Comparison of ENCODE assay signal across 9 cellular contexts in the genomic region with DNA sequence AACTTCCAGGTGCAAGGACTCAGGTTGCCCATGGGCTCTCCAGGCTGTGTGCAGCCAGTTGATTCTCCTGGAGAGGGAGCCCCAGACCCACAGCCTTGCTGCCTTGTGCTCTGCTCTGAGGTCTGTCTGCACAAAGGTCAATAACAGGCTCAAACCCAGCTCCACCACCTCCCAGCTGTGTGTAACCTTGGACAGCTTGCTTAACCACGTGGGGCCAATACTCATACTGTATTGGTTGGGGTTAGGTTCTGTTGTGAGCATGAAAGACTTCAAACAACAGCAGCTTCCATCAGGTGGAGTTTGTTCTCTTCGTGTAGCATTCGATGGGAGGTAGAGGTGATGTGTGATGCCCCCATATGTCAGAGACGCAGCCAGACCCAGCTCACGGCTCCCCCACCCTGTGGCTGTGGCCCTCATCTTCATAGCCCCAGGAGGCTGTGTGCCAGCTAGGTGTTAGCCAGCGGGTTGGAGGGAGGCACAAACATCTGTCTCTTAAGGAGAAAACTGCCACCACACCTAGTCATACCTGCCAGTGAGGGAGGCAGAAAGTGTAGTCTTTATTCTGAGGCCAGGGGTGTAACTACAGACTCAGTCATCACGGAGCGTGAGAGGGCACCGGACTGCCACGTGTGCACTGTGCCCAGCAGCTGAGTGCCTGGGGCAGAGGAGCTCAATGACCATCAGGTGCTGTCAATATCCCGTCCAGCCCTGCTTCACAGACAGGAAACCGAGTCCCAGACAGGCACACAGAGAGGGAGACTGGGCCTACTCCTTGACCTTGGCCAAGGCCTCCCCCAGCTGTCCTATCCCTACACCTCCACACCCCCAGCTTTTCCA. TPM values are rescaled to one million over a fixed set of nuclear protein-coding genes. Genes with fewer than 3 reads are reported as not detected.
DNase-seq lines count a peak whose midpoint lies in the region; ATAC-seq and TF ChIP-seq lines count a peak whose summit lies in the region.
"Had no signal": no experiment of that assay in that cellular context is flagged by ENCODE, and none has a peak within 500 bp of the region (broad histone marks: within the 10 kb centered on the region; RNA-seq: fewer than 3 reads in every experiment).

No MANE protein-coding gene starts in this region.

- no peaks in the 10 kb centered on the region for H3K9me3 ChIP-seq in BLaER1
- no peaks in the 10 kb centered on the region for H3K9me3 ChIP-seq in testis

- H3K9ac ChIP-seq in BLaER1: no peak overlapping the region

- peak overlapping the region; percentile 82; the same call in 1 of the 2 replicates for H3K4me2 ChIP-seq in BLaER1

- H3K4me1 ChIP-seq in BLaER1: peaks cover 61% of the 10 kb centered on the region
- H3K4me1 ChIP-seq in testis: peaks cover 12% of the 10 kb centered on the region

- ATAC-seq in SK-N-SH treated with all-trans-retinoic acid at 6 μM for 48 hours (peak; percentile 84), HG02885 (IDR thresholded peaks at IDR 0.05; ENCODE audit: poor library complexity, unreplicated experiment) (no peak)

- H3K27me3 ChIP-seq in BLaER1 (no peaks in the 10 kb centered on the region), testis (no peaks in the 10 kb centered on the region)

- no peaks in the 10 kb centered on the region for H4K20me1 ChIP-seq in BLaER1

- no peak for TF ChIP-seq CTCF in testis (IDR thresholded peaks at IDR 0.05)

- TF ChIP-seq POLR2A in testis (IDR thresholded peaks at IDR 0.05): no peak

- intact Hi-C loops in testis (cut with DNase I; ENCODE audit: low total_unique reads): no loop called here

- 70 to 82% methylated on average over 11 to 12 of the region's 12 CpGs for WGBS in testis, 2 donors

- H3K27ac ChIP-seq in BLaER1: 0 out of 2 replicates have a peak overlapping the region, but pooled peaks have one; percentile 1
- no peak overlapping the region for H3K27ac ChIP-seq in testis

- H3K36me3 ChIP-seq in BLaER1 (no peaks in the 10 kb centered on the region), testis (ENCODE audit: low read depth, missing control alignments) (no peaks in the 10 kb centered on the region)

- H3K4me3 ChIP-seq in BLaER1 (no peak overlapping the region), testis (no peak overlapping the region)

- peak; percentile 29 for DNase-seq in HT1080 (ENCODE audit: low read depth)
- peak; percentile 89 for DNase-seq in islet precursor cell
- no peak for DNase-seq in testis
- DNase-seq in hypothalamus (lab: John Stamatoyannopoulos, UW): no peak
- no peak for DNase-seq in EL
- DNase-seq: activated naive CD4-positive, alpha-beta T cell treated with anti-CD3 and anti-CD28 coated beads, Interleukin-2, amount 50 U/mL, for 16 hours had no signal

TF ChIP-seq in SK-N-SH treated with all-trans-retinoic acid at 6 μM for 48 hours, 23 proteins besides CTCF, POLR2A, EP300 and RAD21:
- TF ChIP-seq BACH2 (CRISPR knock-in tag; IDR thresholded peaks at IDR 0.05; ENCODE audit: borderline replicate concordance) (no peak), ZFP3 (CRISPR knock-in tag; IDR thresholded peaks at IDR 0.05) (no peak), OSR1 (CRISPR knock-in tag; IDR thresholded peaks at IDR 0.05) (no peak), ESRRG (CRISPR knock-in tag; IDR thresholded peaks at IDR 0.05) (no peak), CSDC2 (CRISPR knock-in tag; IDR thresholded peaks at IDR 0.05) (no peak), ARNTL (CRISPR knock-in tag; IDR thresholded peaks at IDR 0.05; ENCODE audit: borderline replicate concordance, low read depth) (no peak), RARB (CRISPR knock-in tag; IDR thresholded peaks at IDR 0.05) (no peak), ZNF565 (CRISPR knock-in tag; conservative IDR thresholded peaks at IDR 0.05; ENCODE audit: low read depth) (no peak), ISL1 (CRISPR knock-in tag; IDR thresholded peaks at IDR 0.05) (no peak), PPARA (CRISPR knock-in tag; IDR thresholded peaks at IDR 0.05; ENCODE audit: borderline replicate concordance) (no peak), ZNF8 (CRISPR knock-in tag; IDR thresholded peaks at IDR 0.05) (no peak)
- TF ChIP-seq, protein P1, sequence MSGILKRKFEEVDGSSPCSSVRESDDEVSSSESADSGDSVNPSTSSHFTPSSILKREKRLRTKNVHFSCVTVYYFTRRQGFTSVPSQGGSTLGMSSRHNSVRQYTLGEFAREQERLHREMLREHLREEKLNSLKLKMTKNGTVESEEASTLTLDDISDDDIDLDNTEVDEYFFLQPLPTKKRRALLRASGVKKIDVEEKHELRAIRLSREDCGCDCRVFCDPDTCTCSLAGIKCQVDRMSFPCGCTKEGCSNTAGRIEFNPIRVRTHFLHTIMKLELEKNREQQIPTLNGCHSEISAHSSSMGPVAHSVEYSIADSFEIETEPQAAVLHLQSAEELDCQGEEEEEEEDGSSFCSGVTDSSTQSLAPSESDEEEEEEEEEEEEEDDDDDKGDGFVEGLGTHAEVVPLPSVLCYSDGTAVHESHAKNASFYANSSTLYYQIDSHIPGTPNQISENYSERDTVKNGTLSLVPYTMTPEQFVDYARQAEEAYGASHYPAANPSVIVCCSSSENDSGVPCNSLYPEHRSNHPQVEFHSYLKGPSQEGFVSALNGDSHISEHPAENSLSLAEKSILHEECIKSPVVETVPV (CRISPR knock-in tag; IDR thresholded peaks at IDR 0.05): no peak
- TF ChIP-seq, protein P2, sequence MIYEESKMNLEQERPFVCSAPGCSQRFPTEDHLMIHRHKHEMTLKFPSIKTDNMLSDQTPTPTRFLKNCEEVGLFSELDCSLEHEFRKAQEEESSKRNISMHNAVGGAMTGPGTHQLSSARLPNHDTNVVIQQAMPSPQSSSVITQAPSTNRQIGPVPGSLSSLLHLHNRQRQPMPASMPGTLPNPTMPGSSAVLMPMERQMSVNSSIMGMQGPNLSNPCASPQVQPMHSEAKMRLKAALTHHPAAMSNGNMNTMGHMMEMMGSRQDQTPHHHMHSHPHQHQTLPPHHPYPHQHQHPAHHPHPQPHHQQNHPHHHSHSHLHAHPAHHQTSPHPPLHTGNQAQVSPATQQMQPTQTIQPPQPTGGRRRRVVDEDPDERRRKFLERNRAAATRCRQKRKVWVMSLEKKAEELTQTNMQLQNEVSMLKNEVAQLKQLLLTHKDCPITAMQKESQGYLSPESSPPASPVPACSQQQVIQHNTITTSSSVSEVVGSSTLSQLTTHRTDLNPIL (CRISPR knock-in tag; IDR thresholded peaks at IDR 0.05; ENCODE audit: low read depth): no peak
- TF ChIP-seq, protein P3, sequence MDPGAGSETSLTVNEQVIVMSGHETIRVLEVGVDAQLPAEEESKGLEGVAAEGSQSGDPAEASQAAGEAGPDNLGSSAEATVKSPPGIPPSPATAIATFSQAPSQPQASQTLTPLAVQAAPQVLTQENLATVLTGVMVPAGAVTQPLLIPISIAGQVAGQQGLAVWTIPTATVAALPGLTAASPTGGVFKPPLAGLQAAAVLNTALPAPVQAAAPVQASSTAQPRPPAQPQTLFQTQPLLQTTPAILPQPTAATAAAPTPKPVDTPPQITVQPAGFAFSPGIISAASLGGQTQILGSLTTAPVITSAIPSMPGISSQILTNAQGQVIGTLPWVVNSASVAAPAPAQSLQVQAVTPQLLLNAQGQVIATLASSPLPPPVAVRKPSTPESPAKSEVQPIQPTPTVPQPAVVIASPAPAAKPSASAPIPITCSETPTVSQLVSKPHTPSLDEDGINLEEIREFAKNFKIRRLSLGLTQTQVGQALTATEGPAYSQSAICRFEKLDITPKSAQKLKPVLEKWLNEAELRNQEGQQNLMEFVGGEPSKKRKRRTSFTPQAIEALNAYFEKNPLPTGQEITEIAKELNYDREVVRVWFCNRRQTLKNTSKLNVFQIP (CRISPR knock-in tag; IDR thresholded peaks at IDR 0.05; ENCODE audit: borderline replicate concordance, low read depth): no peak

RNA-seq across cellular contexts. Expression of a gene that starts 8.0 kb away (rescaled TPM):
- 163 and 192 TPM in 2 replicates for total RNA-seq in HT1080 (2014; rRNA removed; shearing (Covaris generic))
- polyA plus RNA-seq in HT1080 (2015; cell fraction: cytosol; rRNA removed): 141 and 165 TPM in 2 replicates
- 120 and 134 TPM in 2 replicates for polyA plus RNA-seq in HT1080 (2015; cell fraction: nucleus; rRNA removed)
- 10 to 100 TPM; 59.4 to 61.9 TPM for total RNA-seq in testis
- 117 TPM for polyA plus RNA-seq in testis (ENCODE audit: insufficient read depth, low read depth, low replicate concordance)

RNA-seq across cellular contexts. Expression of a gene that starts 9.7 kb away (rescaled TPM):
- not detected in 2 replicates for total RNA-seq in HT1080 (2014; rRNA removed; shearing (Covaris generic))
- not detected in 2 replicates for polyA plus RNA-seq in HT1080 (2015; cell fraction: cytosol; rRNA removed)
- polyA plus RNA-seq in HT1080 (2015; cell fraction: nucleus; rRNA removed): not detected in 2 replicates
- 1 to 10 TPM; 1.5 to 1.7 TPM for total RNA-seq in testis
- not detected for polyA plus RNA-seq in testis (ENCODE audit: insufficient read depth, low read depth, low replicate concordance)

RNA-seq across cellular contexts. Expression of a gene that starts 27.2 kb away (rescaled TPM):
- not detected in 2 replicates for total RNA-seq in HT1080 (2014; rRNA removed; shearing (Covaris generic))
- 0.02 TPM in 1 of 2 replicates, not detected in the other for polyA plus RNA-seq in HT1080 (2015; cell fraction: cytosol; rRNA removed)
- polyA plus RNA-seq in HT1080 (2015; cell fraction: nucleus; rRNA removed): not detected in 2 replicates
- 100 to 1,000 TPM in 1 of 2 donors, 10 to 100 TPM in 1; 74.5 to 102 TPM for total RNA-seq in testis
- polyA plus RNA-seq in testis (ENCODE audit: insufficient read depth, low read depth, low replicate concordance): 168 TPM

RNA-seq across cellular contexts. Expression of a gene that starts 49.1 kb away (rescaled TPM):
- total RNA-seq in HT1080 (2014; rRNA removed; shearing (Covaris generic)): 12.8 and 17.4 TPM in 2 replicates
- 14.5 and 17.6 TPM in 2 replicates for polyA plus RNA-seq in HT1080 (2015; cell fraction: cytosol; rRNA removed)
- 65.5 and 86.8 TPM in 2 replicates for polyA plus RNA-seq in HT1080 (2015; cell fraction: nucleus; rRNA removed)
- 10 to 100 TPM; 43.4 to 63.7 TPM for total RNA-seq in testis
- polyA plus RNA-seq in testis (ENCODE audit: insufficient read depth, low read depth, low replicate concordance): 11.7 TPM

RNA-seq across cellular contexts. Expression of a gene that starts 57.8 kb away (rescaled TPM):
- total RNA-seq in HT1080 (2014; rRNA removed; shearing (Covaris generic)): not detected in 2 replicates
- not detected in 2 replicates for polyA plus RNA-seq in HT1080 (2015; cell fraction: cytosol; rRNA removed)
- polyA plus RNA-seq in HT1080 (2015; cell fraction: nucleus; rRNA removed): not detected in 2 replicates
- total RNA-seq in testis: 1 to 10 TPM in 1 of 2 donors, under 1 TPM in 1; 0.94 to 1.2 TPM
- 0.90 TPM for polyA plus RNA-seq in testis (ENCODE audit: insufficient read depth, low read depth, low replicate concordance)

Comparison
In these comparisons a context has a peak if more than half of its experiments do, and no peak if none do; other contexts are left out.
1. DNase-seq: peak in HT1080 (single experiment) and islet precursor cell (single experiment); none in testis (single experiment), hypothalamus (0 of 51) and EL (single experiment).
2. RNA of a gene that starts 27.2 kb away (total RNA-seq): 74.5 to 102 TPM in testis; not detected in HT1080; every median in the first group is over 10 times any median in the second.